In genomic region chr5:37641933-37642332, GRCh38 we compare ENCODE assay signal across 16 cellular contexts.
A peak's percentile ranks its signal among the peaks of the same experiment; 100 is the strongest.
DNase-seq lines count a peak whose midpoint lies in the region; ATAC-seq and TF ChIP-seq lines count a peak whose summit lies in the region.
"Had no signal": no experiment of that assay in that cellular context is flagged by ENCODE, and none has a peak within 500 bp of the region (broad histone marks: within the 10 kb centered on the region; RNA-seq: fewer than 3 reads in every experiment).

No MANE protein-coding gene starts in this region.

- peaks cover 26% of the 10 kb centered on the region for H3K4me1 ChIP-seq in psoas muscle
- no peaks in the 10 kb centered on the region for H3K4me1 ChIP-seq in right atrium auricular region

- H3K27ac ChIP-seq in psoas muscle, result peak overlapping the region; percentile 60
- H3K27ac ChIP-seq in right atrium auricular region, result no peak overlapping the region
- H3K27ac ChIP-seq: GM23248 had no signal

- peak; percentile 48 for DNase-seq in NCI-H226
- DNase-seq in epithelial cell of esophagus (ENCODE audit: low read depth), result peak; percentile 11
- no peak for DNase-seq in psoas muscle
- DNase-seq in SIG-M5 treated with dmso at 0.1 percent for 504 hours (lab: John Stamatoyannopoulos, UW; ENCODE audit: unreplicated experiment), result no peak
- DNase-seq in hippocampal formation (lab: John Stamatoyannopoulos, UW), result no peak
- no peak for DNase-seq in right atrium auricular region (ENCODE audit: low spot score)
- DNase-seq: C1 segment of cervical spinal cord; Calu3; CD4-positive, alpha-beta memory T cell; COR-L47; DMS79 treated with DMSO at 0.1 percent for 48 hours; GF-D8; GM23248; H9 had no signal

- no peaks in the 10 kb centered on the region for H3K27me3 ChIP-seq in psoas muscle (ENCODE audit: insufficient read depth in 3 of 3, low read length in 2 of 3)
- no peaks in the 10 kb centered on the region for H3K27me3 ChIP-seq in right atrium auricular region

- no peaks in the 10 kb centered on the region for H3K36me3 ChIP-seq in psoas muscle (ENCODE audit: insufficient read depth in 1 of 2, low read depth in 1 of 2)
- no peaks in the 10 kb centered on the region for H3K36me3 ChIP-seq in right atrium auricular region

- peaks cover 10% of the 10 kb centered on the region for H3K9me3 ChIP-seq in psoas muscle
- H3K9me3 ChIP-seq in right atrium auricular region, result peaks cover 0 to 20% of the 10 kb centered on the region in 2 donors

- 0 to 56% (median 47%) methylated on average over 1 of the region's 1 CpG for WGBS in psoas muscle, 3 donors

- ATAC-seq in psoas muscle (peak in 3 of 4 donors; percentile 49 to 71 (median 51)), GM19023 (IDR thresholded peaks at IDR 0.05; ENCODE audit: unreplicated experiment) (no peak)
- ATAC-seq: HCT116 had no signal

- intact Hi-C loops in psoas muscle (cut with DNase I), result no loop called here

- H3K4me3 ChIP-seq in epithelial cell of esophagus (ENCODE audit: low read length) (no peak overlapping the region), psoas muscle (no peak overlapping the region), right atrium auricular region (no peak overlapping the region)
- H3K4me3 ChIP-seq: GM23248 had no signal

- TF ChIP-seq CTCF in epithelial cell of esophagus (IDR thresholded peaks at IDR 0.05; ENCODE audit: insufficient read depth, low read depth, low read length, missing control alignments) (no peak), psoas muscle (IDR thresholded peaks at IDR 0.05) (no peak), right atrium auricular region (IDR thresholded peaks at IDR 0.05) (no peak)

Comparison
In these comparisons a context has a peak if more than half of its experiments do, and no peak if none do; other contexts are left out.
1. DNase-seq: peak in NCI-H226 (single experiment) and epithelial cell of esophagus (single experiment); none in psoas muscle (0 of 2), SIG-M5 treated with dmso at 0.1 percent for 504 hours (single experiment), hippocampal formation (0 of 2) and right atrium auricular region (single experiment).